17 cellular contexts compared by ENCODE assay signal in genomic region chr5:79954620-79955019, GRCh38. TPM values are rescaled to one million over a fixed set of nuclear protein-coding genes. Genes with fewer than 3 reads are reported as not detected.
DNase-seq lines count a peak whose midpoint lies in the region; TF ChIP-seq lines count a peak whose summit lies in the region.
"Had no signal": no experiment of that assay in that cellular context is flagged by ENCODE, and none has a peak within 500 bp of the region (broad histone marks: within the 10 kb centered on the region; RNA-seq: fewer than 3 reads in every experiment).

No MANE protein-coding gene starts in this region.

- TF ChIP-seq CTCF in C4-2B (conservative IDR thresholded peaks at IDR 0.05): no peak
- no peak for TF ChIP-seq CTCF in cardiac fibroblast (IDR thresholded peaks at IDR 0.05; ENCODE audit: low read depth, low read length)
- TF ChIP-seq CTCF in uterus (IDR thresholded peaks at IDR 0.05): no peak

- H3K36me3 ChIP-seq in uterus: no peaks in the 10 kb centered on the region

- H3K27ac ChIP-seq in C4-2B (peak overlapping the region; percentile 56), uterus (no peak overlapping the region)
- H3K27ac ChIP-seq: HL-60, SK-N-MC had no signal

- no peaks in the 10 kb centered on the region for H3K9me3 ChIP-seq in uterus

- H3K4me1 ChIP-seq in uterus: no peaks in the 10 kb centered on the region

- H3K27me3 ChIP-seq in uterus: no peaks in the 10 kb centered on the region

- DNase-seq in HCEC 1CT (peak; percentile 60), cardiac fibroblast (ENCODE audit: low read depth in 2 of 2) (peak; percentile 5 to 14), iris pigment epithelial cell (ENCODE audit: low read depth) (peak; percentile 65), NCI-H774 (lab: John Stamatoyannopoulos, UW) (no peak), uterus (no peak)
- no peak for DNase-seq in activated naive CD4-positive, alpha-beta T cell treated with Interleukin-2 at 50 U/mL for 16 hours
- DNase-seq: CD4-positive, CD25-positive, alpha-beta regulatory T cell; DMS79; H9; NCI-H1048; NCI-H1436 treated with DMSO at 0.1 percent for 48 hours; NCI-H2029 treated with DMSO at 0.1 percent for 48 hours; Right ventricle myocardium superior had no signal

- TF ChIP-seq POLR2A in uterus (IDR thresholded peaks at IDR 0.05): no peak

- intact Hi-C loops in uterus (cut with DNase I; ENCODE audit: low total_unique reads): no loop called here

- no peak overlapping the region for H3K4me3 ChIP-seq in cardiac fibroblast (replicated peaks in 1 of 2; ENCODE audit: low read depth in 2 of 2, low read length in 2 of 2)
- no peak overlapping the region for H3K4me3 ChIP-seq in uterus
- H3K4me3 ChIP-seq: K562, SK-N-MC had no signal

RNA-seq across cellular contexts. Expression of gene MTX3, which starts 36.4 kb away (rescaled TPM):
- 10 to 100 TPM in 3 of 4 donors, 1 to 10 TPM in 1; 6.4 to 52.3 (median 15.8) TPM for total RNA-seq in uterus

Comparison
In these comparisons a context has a peak if more than half of its experiments do, and no peak if none do; other contexts are left out.
1. DNase-seq: peak in HCEC 1CT (single experiment), cardiac fibroblast (2 of 2) and iris pigment epithelial cell (single experiment); none in NCI-H774 (single experiment), uterus (0 of 2) and activated naive CD4-positive, alpha-beta T cell treated with Interleukin-2 at 50 U/mL for 16 hours (single experiment).